Comparison of ENCODE assay signal across 1 cellular context in the genomic region with DNA sequence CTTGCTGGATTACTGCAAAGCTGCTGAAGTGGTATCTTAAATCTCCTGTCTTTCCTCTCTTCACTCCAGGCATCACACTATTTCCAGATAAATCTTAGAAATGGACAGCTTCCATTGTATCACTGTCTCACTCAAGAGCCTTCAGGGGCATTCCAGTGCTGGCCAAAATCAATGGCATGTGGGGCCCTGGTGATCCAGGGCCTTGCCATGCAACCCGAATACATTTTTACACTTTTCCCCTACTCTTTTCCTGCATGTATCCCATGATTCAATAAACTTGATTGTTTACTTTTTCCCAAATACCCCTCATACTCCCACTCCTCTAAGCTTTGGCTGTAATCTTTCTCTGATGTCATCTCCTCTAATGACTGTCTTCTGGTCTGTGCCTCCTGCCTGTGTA.
TF ChIP-seq lines count a peak whose summit lies in the region.

No MANE protein-coding gene starts in this region.

TF ChIP-seq in HEK293, 187 proteins besides CTCF, POLR2A, EP300 and RAD21 (continued from another document):
- TF ChIP-seq MEIS1 (CRISPR knock-in tag; IDR thresholded peaks at IDR 0.05; ENCODE audit: borderline replicate concordance): no peak
- no peak for TF ChIP-seq GFI1B (tag by site-specific recombination; IDR thresholded peaks at IDR 0.05)
- no peak for TF ChIP-seq GLIS2 (tag by site-specific recombination; IDR thresholded peaks at IDR 0.05)
